In the genomic region with DNA sequence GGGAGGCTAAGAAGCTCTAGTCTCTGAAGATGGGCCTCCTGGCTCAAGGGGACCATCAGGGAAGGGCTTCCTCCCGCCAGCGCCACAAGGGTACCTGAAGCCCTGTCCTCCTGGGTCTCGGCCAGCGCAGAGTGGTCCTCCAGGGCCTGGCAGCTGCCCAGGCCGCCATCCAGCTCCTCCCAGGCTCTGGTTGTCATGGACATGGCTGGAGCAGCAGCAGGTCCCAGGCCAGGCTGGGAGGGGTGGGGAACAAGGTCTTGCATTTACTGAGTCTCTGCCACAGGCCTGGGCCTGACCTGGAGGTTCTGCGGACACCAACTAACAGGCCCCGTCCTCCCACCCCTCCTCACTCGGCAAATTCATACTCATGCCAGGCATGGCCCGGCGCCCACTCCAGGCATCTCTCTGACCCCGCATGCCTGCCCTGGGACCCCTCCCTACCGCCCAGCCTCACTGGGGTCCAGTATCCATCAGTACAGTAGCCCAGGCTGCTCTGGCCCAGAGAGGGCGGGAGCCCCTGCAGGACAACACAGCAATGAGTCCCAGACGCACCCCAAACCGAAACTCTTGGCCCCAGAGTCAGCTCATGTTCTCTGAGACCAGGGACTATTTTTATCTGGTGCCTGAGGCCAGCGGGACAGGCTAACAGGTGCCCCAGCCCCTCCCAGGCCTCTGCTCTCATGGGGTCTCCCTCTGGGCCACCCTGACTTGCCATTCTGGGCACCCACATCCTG, we compare ENCODE assay signal across 20 cellular contexts. TPM values are rescaled to one million over a fixed set of nuclear protein-coding genes. Genes with fewer than 3 reads are reported as not detected.
A peak's percentile ranks its signal among the peaks of the same experiment; 100 is the strongest.
DNase-seq lines count a peak whose midpoint lies in the region; ATAC-seq and TF ChIP-seq lines count a peak whose summit lies in the region.
"Had no signal": no experiment of that assay in that cellular context is flagged by ENCODE, and none has a peak within 500 bp of the region (broad histone marks: within the 10 kb centered on the region; RNA-seq: fewer than 3 reads in every experiment).

No MANE protein-coding gene starts in this region.

- peaks cover 5% of the 10 kb centered on the region; the same call in 1 of the 2 replicates for H3K36me3 ChIP-seq in OCI-LY7 (ENCODE audit: insufficient read depth, low read length)
- H3K36me3 ChIP-seq: colonic mucosa, right atrium auricular region, tibial artery had no signal

- no peak overlapping the region for H3K27ac Mint-ChIP-seq in glutamatergic neuron (ENCODE audit: unreplicated experiment)
- H3K27ac Mint-ChIP-seq in stimulated activated effector memory CD8-positive, alpha-beta T cell treated with anti-CD3 and anti-CD28 coated beads, Interleukin-12 subunit alpha, Interleukin-12 subunit beta, amount 100 ng/mL, for 72 hours, result peak overlapping the region; percentile 43
- no peak overlapping the region for H3K27ac Mint-ChIP-seq in activated T-helper 1 cell treated with anti-CD3 and anti-CD28 coated beads, Interleukin-12 subunit alpha, Interleukin-12 subunit beta, Interleukin-2, Interleukin-4 antibody, amounts not matched to agents 30 ng/mL and 10 ng/mL and 1 ng/mL, durations not matched to agents 14 hours and 24 hours and 36 hours
- H3K27ac Mint-ChIP-seq: activated naive CD8-positive, alpha-beta T cell treated with anti-CD3 and anti-CD28 coated beads, Interleukin-2, amount 10 ng/mL, durations not matched to agents 7 days and 5 days; immature natural killer cell had no signal

- peaks cover 1% of the 10 kb centered on the region for H3K4me1 Mint-ChIP-seq in glutamatergic neuron (ENCODE audit: low read depth, unreplicated experiment)
- peaks cover 28% of the 10 kb centered on the region for H3K4me1 Mint-ChIP-seq in stimulated activated effector memory CD8-positive, alpha-beta T cell treated with anti-CD3 and anti-CD28 coated beads, Interleukin-12 subunit alpha, Interleukin-12 subunit beta, amount 100 ng/mL, for 72 hours
- H3K4me1 Mint-ChIP-seq in activated T-helper 1 cell treated with anti-CD3 and anti-CD28 coated beads, Interleukin-12 subunit alpha, Interleukin-12 subunit beta, Interleukin-2, Interleukin-4 antibody, amounts not matched to agents 30 ng/mL and 10 ng/mL and 1 ng/mL, durations not matched to agents 14 hours and 24 hours and 36 hours (ENCODE audit: low read depth), result peaks cover 17% of the 10 kb centered on the region

- H2AFZ ChIP-seq in OCI-LY7 (ENCODE audit: low read length), result no peak overlapping the region

- POLR2A ChIA-PET in OCI-LY7 (lab: Charles Lee), result interaction anchor here (1.1 to 1.6 kb wide), 2 partner anchors 16 to 17 kb away, joined by 4 read pairs; no protein-coding TSS in a partner anchor

- H3K9me2 ChIP-seq in OCI-LY7 (ENCODE audit: insufficient read depth, low read length), result no peaks in the 10 kb centered on the region

- no peaks in the 10 kb centered on the region for H3K79me2 ChIP-seq in OCI-LY7 (ENCODE audit: insufficient read depth, low read depth, low read length)

- DNase-seq in Daoy (ENCODE audit: low read depth) (peak; percentile 6), NAMALWA (ENCODE audit: low spot score) (peak; percentile 66), glutamatergic neuron (peak; percentile 12), OCI-LY7 (ENCODE audit: low spot score) (no peak), activated gamma-delta T cell (lab: John Stamatoyannopoulos, UW) (no peak)
- no peak for DNase-seq in stimulated activated effector memory CD8-positive, alpha-beta T cell treated with anti-CD3 and anti-CD28 coated beads, Interleukin-12 subunit alpha, Interleukin-12 subunit beta, amount 100 ng/mL, for 72 hours (ENCODE audit: low spot score in 2 of 2)
- no peak for DNase-seq in activated T-helper 1 cell treated with anti-CD3 and anti-CD28 coated beads, Interleukin-12 subunit alpha, Interleukin-12 subunit beta, Interleukin-2, Interleukin-4 antibody, amounts not matched to agents 30 ng/mL and 10 ng/mL and 1 ng/mL, durations not matched to agents 14 hours and 24 hours and 36 hours (ENCODE audit: low spot score)
- DNase-seq: activated naive CD8-positive, alpha-beta T cell treated with anti-CD3 and anti-CD28 coated beads, Interleukin-2, amount 10 ng/mL, durations not matched to agents 7 days and 5 days; activated T-cell treated with anti-CD3 and anti-CD28 coated beads, Interleukin-2, amount 50 U/mL, for 48 hours; colonic mucosa; DMS 273 treated with DMSO at 0.1 percent for 48 hours; immature natural killer cell; left ventricle myocardium superior; mucosa of descending colon; NCI-H1105; NCI-H526; nucleus accumbens; stimulated activated naive CD8-positive, alpha-beta T cell treated with anti-CD3 and anti-CD28 coated beads, Interleukin-15, Interleukin-2, amounts not matched to agents 100 U/mL and 50 U/mL, for 24 hours; tibial artery had no signal

- BruUV-seq in OCI-LY7 (replicated peaks; lab: Mats Ljungman, UMichigan), result no TSS peak

- H3K9me3 ChIP-seq in OCI-LY7 (ENCODE audit: low read length), result no peaks in the 10 kb centered on the region
- H3K9me3 ChIP-seq: colonic mucosa, mucosa of descending colon, right atrium auricular region, tibial artery had no signal

- TF ChIP-seq CTCF in glutamatergic neuron (IDR thresholded peaks at IDR 0.05; ENCODE audit: partially characterized antibody, unreplicated experiment), result no peak
- TF ChIP-seq CTCF in OCI-LY7 (conservative IDR thresholded peaks at IDR 0.05; ENCODE audit: low read length), result no peak

- no peak overlapping the region for H3K4me3 Mint-ChIP-seq in glutamatergic neuron (ENCODE audit: unreplicated experiment)
- H3K4me3 Mint-ChIP-seq in stimulated activated effector memory CD8-positive, alpha-beta T cell treated with anti-CD3 and anti-CD28 coated beads, Interleukin-12 subunit alpha, Interleukin-12 subunit beta, amount 100 ng/mL, for 72 hours, result no peak overlapping the region
- H3K4me3 Mint-ChIP-seq in activated T-helper 1 cell treated with anti-CD3 and anti-CD28 coated beads, Interleukin-12 subunit alpha, Interleukin-12 subunit beta, Interleukin-2, Interleukin-4 antibody, amounts not matched to agents 30 ng/mL and 10 ng/mL and 1 ng/mL, durations not matched to agents 14 hours and 24 hours and 36 hours, result no peak overlapping the region
- H3K4me3 Mint-ChIP-seq: activated naive CD8-positive, alpha-beta T cell treated with anti-CD3 and anti-CD28 coated beads, Interleukin-2, amount 10 ng/mL, durations not matched to agents 7 days and 5 days; immature natural killer cell had no signal

- H3K36me3 Mint-ChIP-seq in glutamatergic neuron (ENCODE audit: unreplicated experiment), result no peaks in the 10 kb centered on the region
- peaks cover 4% of the 10 kb centered on the region for H3K36me3 Mint-ChIP-seq in stimulated activated effector memory CD8-positive, alpha-beta T cell treated with anti-CD3 and anti-CD28 coated beads, Interleukin-12 subunit alpha, Interleukin-12 subunit beta, amount 100 ng/mL, for 72 hours
- no peaks in the 10 kb centered on the region for H3K36me3 Mint-ChIP-seq in activated T-helper 1 cell treated with anti-CD3 and anti-CD28 coated beads, Interleukin-12 subunit alpha, Interleukin-12 subunit beta, Interleukin-2, Interleukin-4 antibody, amounts not matched to agents 30 ng/mL and 10 ng/mL and 1 ng/mL, durations not matched to agents 14 hours and 24 hours and 36 hours (ENCODE audit: low read depth)
- H3K36me3 Mint-ChIP-seq: activated naive CD8-positive, alpha-beta T cell treated with anti-CD3 and anti-CD28 coated beads, Interleukin-2, amount 10 ng/mL, durations not matched to agents 7 days and 5 days; immature natural killer cell had no signal

- peaks cover 60% of the 10 kb centered on the region for H3K4me1 ChIP-seq in OCI-LY7 (ENCODE audit: insufficient read depth, low read length, poor library complexity, severe bottlenecking)

- no peak overlapping the region for H3K4me3 ChIP-seq in OCI-LY7 (ENCODE audit: low read depth, low read length, poor library complexity, severe bottlenecking)
- H3K4me3 ChIP-seq: colonic mucosa, mucosa of descending colon, right atrium auricular region, tibial artery had no signal

- H3K4me2 ChIP-seq in OCI-LY7 (ENCODE audit: low read length), result no peak overlapping the region

- peaks cover 1% of the 10 kb centered on the region for H3K9me3 Mint-ChIP-seq in glutamatergic neuron (ENCODE audit: unreplicated experiment)
- H3K9me3 Mint-ChIP-seq in stimulated activated effector memory CD8-positive, alpha-beta T cell treated with anti-CD3 and anti-CD28 coated beads, Interleukin-12 subunit alpha, Interleukin-12 subunit beta, amount 100 ng/mL, for 72 hours, result no peaks in the 10 kb centered on the region
- no peaks in the 10 kb centered on the region for H3K9me3 Mint-ChIP-seq in activated T-helper 1 cell treated with anti-CD3 and anti-CD28 coated beads, Interleukin-12 subunit alpha, Interleukin-12 subunit beta, Interleukin-2, Interleukin-4 antibody, amounts not matched to agents 30 ng/mL and 10 ng/mL and 1 ng/mL, durations not matched to agents 14 hours and 24 hours and 36 hours
- H3K9me3 Mint-ChIP-seq: activated naive CD8-positive, alpha-beta T cell treated with anti-CD3 and anti-CD28 coated beads, Interleukin-2, amount 10 ng/mL, durations not matched to agents 7 days and 5 days; immature natural killer cell had no signal

- H4K20me1 ChIP-seq in OCI-LY7 (ENCODE audit: insufficient read depth, low read length), result no peaks in the 10 kb centered on the region

- no peak for ATAC-seq in stimulated activated effector memory CD8-positive, alpha-beta T cell treated with anti-CD3 and anti-CD28 coated beads, Interleukin-12 subunit alpha, Interleukin-12 subunit beta, amount 100 ng/mL, for 72 hours
- ATAC-seq: left ventricle myocardium superior; mucosa of descending colon; stimulated activated naive CD8-positive, alpha-beta T cell treated with anti-CD3 and anti-CD28 coated beads, Interleukin-15, Interleukin-2, amounts not matched to agents 100 U/mL and 50 U/mL, for 24 hours had no signal

- no peak overlapping the region for H3K27ac ChIP-seq in OCI-LY7 (ENCODE audit: low read depth, low read length, poor library complexity, severe bottlenecking)
- H3K27ac ChIP-seq: colonic mucosa, right atrium auricular region, tibial artery had no signal

- intact Hi-C loops in OCI-LY7 (cut with micrococcal nuclease; ENCODE audit: unreplicated experiment), result no loop called here
- intact Hi-C loops in activated T-helper 1 cell treated with anti-CD3 and anti-CD28 coated beads, Interleukin-12 subunit alpha, Interleukin-12 subunit beta, Interleukin-2, Interleukin-4 antibody, amounts not matched to agents 30 ng/mL and 10 ng/mL and 1 ng/mL, durations not matched to agents 14 hours and 24 hours and 36 hours (cut with micrococcal nuclease), result no loop called here

- peaks cover 5% of the 10 kb centered on the region for H3K27me3 Mint-ChIP-seq in glutamatergic neuron (ENCODE audit: unreplicated experiment)
- H3K27me3 Mint-ChIP-seq in activated T-helper 1 cell treated with anti-CD3 and anti-CD28 coated beads, Interleukin-12 subunit alpha, Interleukin-12 subunit beta, Interleukin-2, Interleukin-4 antibody, amounts not matched to agents 30 ng/mL and 10 ng/mL and 1 ng/mL, durations not matched to agents 14 hours and 24 hours and 36 hours (ENCODE audit: insufficient read depth), result peaks cover 7% of the 10 kb centered on the region

- CTCF ChIA-PET in OCI-LY7 (lab: Charles Lee; ENCODE audit: unreplicated experiment), result interaction anchor here (0.6 kb wide), 1 partner anchor 19 kb away, joined by 4 read pairs; no protein-coding TSS in a partner anchor

RNA-seq across cellular contexts. Expression of a gene that starts 0.9 kb away (rescaled TPM):
- total RNA-seq in Daoy (2014; rRNA removed; shearing (Covaris generic)), result 1.6 TPM in 1 of 2 replicates, not detected in the other
- not detected for total RNA-seq in glutamatergic neuron (ENCODE audit: unreplicated experiment)
- 0.44 and 1.5 TPM in 2 replicates for total RNA-seq in OCI-LY7 (2014; rRNA removed; shearing (Covaris generic))
- 13.8 and 15.9 TPM in 2 replicates for total RNA-seq in OCI-LY7 (2022)
- 0.34 TPM in 1 of 2 replicates, not detected in the other for total RNA-seq in activated T-helper 1 cell treated with anti-CD3 and anti-CD28 coated beads, Interleukin-12 subunit alpha, Interleukin-12 subunit beta, Interleukin-2, Interleukin-4 antibody, amounts not matched to agents 30 ng/mL and 10 ng/mL and 1 ng/mL, durations not matched to agents 14 hours and 24 hours and 36 hours
- total RNA-seq: left ventricle myocardium superior had no signal

RNA-seq across cellular contexts. Expression of a gene that starts 6.2 kb away (rescaled TPM):
- total RNA-seq in Daoy (2014; rRNA removed; shearing (Covaris generic)), result 0.51 and 2.2 TPM in 2 replicates
- total RNA-seq in glutamatergic neuron (ENCODE audit: unreplicated experiment) (11.0 TPM), OCI-LY7 (2022) (45.7 and 49.7 TPM in 2 replicates)
- 10.7 and 14.8 TPM in 2 replicates for total RNA-seq in OCI-LY7 (2014; rRNA removed; shearing (Covaris generic))
- 2.2 and 4.5 TPM in 2 replicates for total RNA-seq in activated T-helper 1 cell treated with anti-CD3 and anti-CD28 coated beads, Interleukin-12 subunit alpha, Interleukin-12 subunit beta, Interleukin-2, Interleukin-4 antibody, amounts not matched to agents 30 ng/mL and 10 ng/mL and 1 ng/mL, durations not matched to agents 14 hours and 24 hours and 36 hours

RNA-seq across cellular contexts. Expression of a gene that starts 18.7 kb away (rescaled TPM):
- total RNA-seq in Daoy (2014; rRNA removed; shearing (Covaris generic)), result 26.3 and 47.7 TPM in 2 replicates
- total RNA-seq in glutamatergic neuron (ENCODE audit: unreplicated experiment) (101 TPM), OCI-LY7 (2022) (206 and 207 TPM in 2 replicates)
- total RNA-seq in OCI-LY7 (2014; rRNA removed; shearing (Covaris generic)), result 104 and 124 TPM in 2 replicates
- total RNA-seq in activated T-helper 1 cell treated with anti-CD3 and anti-CD28 coated beads, Interleukin-12 subunit alpha, Interleukin-12 subunit beta, Interleukin-2, Interleukin-4 antibody, amounts not matched to agents 30 ng/mL and 10 ng/mL and 1 ng/mL, durations not matched to agents 14 hours and 24 hours and 36 hours, result 153 and 169 TPM in 2 replicates

RNA-seq across cellular contexts. Expression of a gene that starts 19.1 kb away (rescaled TPM):
- 70.9 and 101 TPM in 2 replicates for total RNA-seq in Daoy (2014; rRNA removed; shearing (Covaris generic))
- total RNA-seq in glutamatergic neuron (ENCODE audit: unreplicated experiment), result 164 TPM
- 205 and 221 TPM in 2 replicates for total RNA-seq in OCI-LY7 (2014; rRNA removed; shearing (Covaris generic))
- total RNA-seq in OCI-LY7 (2022), result 122 and 129 TPM in 2 replicates
- 67.5 and 68.2 TPM in 2 replicates for total RNA-seq in activated T-helper 1 cell treated with anti-CD3 and anti-CD28 coated beads, Interleukin-12 subunit alpha, Interleukin-12 subunit beta, Interleukin-2, Interleukin-4 antibody, amounts not matched to agents 30 ng/mL and 10 ng/mL and 1 ng/mL, durations not matched to agents 14 hours and 24 hours and 36 hours

RNA-seq across cellular contexts. Expression of a gene that starts 26.7 kb away (rescaled TPM):
- not detected in 2 replicates for total RNA-seq in Daoy (2014; rRNA removed; shearing (Covaris generic))
- total RNA-seq in glutamatergic neuron (ENCODE audit: unreplicated experiment), result not detected
- not detected in 2 replicates for total RNA-seq in OCI-LY7 (2014; rRNA removed; shearing (Covaris generic))
- 0.18 TPM in 1 of 2 replicates, not detected in the other for total RNA-seq in OCI-LY7 (2022)
- total RNA-seq in activated T-helper 1 cell treated with anti-CD3 and anti-CD28 coated beads, Interleukin-12 subunit alpha, Interleukin-12 subunit beta, Interleukin-2, Interleukin-4 antibody, amounts not matched to agents 30 ng/mL and 10 ng/mL and 1 ng/mL, durations not matched to agents 14 hours and 24 hours and 36 hours, result 0.07 and 0.16 TPM in 2 replicates

Comparison
In these comparisons a context has a peak if more than half of its experiments do, and no peak if none do; other contexts are left out.
1. DNase-seq: peak in Daoy (single experiment), NAMALWA (single experiment) and glutamatergic neuron (single experiment); none in stimulated activated effector memory CD8-positive, alpha-beta T cell treated with anti-CD3 and anti-CD28 coated beads, Interleukin-12 subunit alpha, Interleukin-12 subunit beta, amount 100 ng/mL, for 72 hours (0 of 2), OCI-LY7 (single experiment), activated T-helper 1 cell treated with anti-CD3 and anti-CD28 coated beads, Interleukin-12 subunit alpha, Interleukin-12 subunit beta, Interleukin-2, Interleukin-4 antibody, amounts not matched to agents 30 ng/mL and 10 ng/mL and 1 ng/mL, durations not matched to agents 14 hours and 24 hours and 36 hours (single experiment) and activated gamma-delta T cell (single experiment).